In the genomic region with DNA sequence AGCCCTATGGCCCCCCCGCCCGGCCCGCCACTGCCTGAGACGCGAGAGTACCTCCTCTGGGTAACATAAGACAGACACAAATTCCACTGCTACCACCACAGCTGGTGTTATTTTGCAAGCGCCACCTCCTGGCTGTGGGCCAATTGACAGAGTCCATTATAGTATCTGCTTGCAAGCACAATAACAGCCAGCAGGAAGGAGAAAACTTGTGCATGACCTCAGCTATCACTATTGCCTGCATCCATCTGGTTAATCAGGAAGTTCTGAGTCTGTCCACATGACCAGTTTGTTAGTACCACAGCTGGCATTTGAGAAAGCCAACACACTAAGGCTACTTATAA, we compare ENCODE assay signal across 9 cellular contexts. TPM values are rescaled to one million over a fixed set of nuclear protein-coding genes. Genes with fewer than 3 reads are reported as not detected.
DNase-seq lines count a peak whose midpoint lies in the region; ATAC-seq and TF ChIP-seq lines count a peak whose summit lies in the region.
"Had no signal": no experiment of that assay in that cellular context is flagged by ENCODE, and none has a peak within 500 bp of the region (broad histone marks: within the 10 kb centered on the region; RNA-seq: fewer than 3 reads in every experiment).

No MANE protein-coding gene starts in this region.

- H3K36me3 ChIP-seq in adrenal gland (replicated peaks in 1 of 2) (no peaks in the 10 kb centered on the region), liver (ENCODE audit: control insufficient read depth in 4 of 4, insufficient read depth in 3 of 4, low read depth in 1 of 4, low read length in 3 of 4) (peaks cover 0 to 9% (median 4%) of the 10 kb centered on the region in 4 donors)
- no peaks in the 10 kb centered on the region for H3K36me3 ChIP-seq in effector memory CD4-positive, alpha-beta T cell (ENCODE audit: control insufficient read depth, insufficient read depth, low read length)

- H3K4me1 ChIP-seq in adrenal gland (replicated peaks in 1 of 2), result no peaks in the 10 kb centered on the region
- H3K4me1 ChIP-seq in liver (ENCODE audit: control insufficient read depth in 4 of 4, insufficient read depth in 4 of 4, low read length in 3 of 4), result peaks cover 0 to 12% (median 11%) of the 10 kb centered on the region in 4 donors
- no peaks in the 10 kb centered on the region for H3K4me1 ChIP-seq in effector memory CD4-positive, alpha-beta T cell (ENCODE audit: control insufficient read depth, insufficient read depth, low read length, poor library complexity, severe bottlenecking)

- intact Hi-C loops in activated CD4-positive, alpha-beta T cell treated with anti-CD3 and anti-CD28 coated beads for 36 hours (cut with DNase I, micrococcal nuclease), result no loop called here
- intact Hi-C loops in adrenal gland (cut with DNase I), result no loop called here

- CTCF ChIA-PET in activated CD4-positive, alpha-beta T cell treated with anti-CD3 and anti-CD28 coated beads for 36 hours (lab: Charles Lee), result interaction anchor here (0.6 kb wide), 3 partner anchors 96 to 858 kb away, joined by 3 read pairs; no protein-coding TSS in a partner anchor

- no peak overlapping the region for H3K27ac Mint-ChIP-seq in activated CD4-positive, alpha-beta T cell treated with anti-CD3 and anti-CD28 coated beads for 36 hours
- H3K27ac Mint-ChIP-seq: T-helper 1 cell treated with Interleukin-12 subunit alpha and Interleukin-12 subunit beta and Interleukin-4 antibody, amounts not matched to agents 30 μg/mL and 1 μg/mL, for 36 hours had no signal

- H3K36me3 Mint-ChIP-seq in activated CD4-positive, alpha-beta T cell treated with anti-CD3 and anti-CD28 coated beads for 36 hours (ENCODE audit: low read depth), result no peaks in the 10 kb centered on the region

- peaks cover 3% of the 10 kb centered on the region for H3K9me3 Mint-ChIP-seq in activated CD4-positive, alpha-beta T cell treated with anti-CD3 and anti-CD28 coated beads for 36 hours (ENCODE audit: low read depth)
- H3K9me3 Mint-ChIP-seq: T-helper 1 cell treated with Interleukin-12 subunit alpha and Interleukin-12 subunit beta and Interleukin-4 antibody, amounts not matched to agents 30 μg/mL and 1 μg/mL, for 36 hours had no signal

- 4 to 15% (median 6%) methylated on average over 5 to 6 of the region's 6 CpGs for WGBS in adrenal gland, 4 donors
- 16% methylated on average over 6 of the region's 6 CpGs for WGBS in liver

- peak; percentile 36 for ATAC-seq in activated CD4-positive, alpha-beta T cell treated with anti-CD3 and anti-CD28 coated beads for 36 hours

- no peak overlapping the region for H3K4me3 Mint-ChIP-seq in activated CD4-positive, alpha-beta T cell treated with anti-CD3 and anti-CD28 coated beads for 36 hours
- H3K4me3 Mint-ChIP-seq: T-helper 1 cell treated with Interleukin-12 subunit alpha and Interleukin-12 subunit beta and Interleukin-4 antibody, amounts not matched to agents 30 μg/mL and 1 μg/mL, for 36 hours had no signal

- H3K9me3 ChIP-seq in adrenal gland (replicated peaks in 1 of 3) (no peaks in the 10 kb centered on the region), liver (ENCODE audit: control insufficient read depth in 4 of 4, low read length in 3 of 4) (no peaks in the 10 kb centered on the region)
- H3K9me3 ChIP-seq in effector memory CD4-positive, alpha-beta T cell (ENCODE audit: control insufficient read depth, low read length), result no peaks in the 10 kb centered on the region

- no peak overlapping the region for H3K27ac ChIP-seq in adrenal gland
- no peak overlapping the region for H3K27ac ChIP-seq in liver (ENCODE audit: low read depth in 1 of 2, low read length in 2 of 2)
- H3K27ac ChIP-seq in effector memory CD4-positive, alpha-beta T cell (ENCODE audit: insufficient read depth, low read length, poor library complexity, severe bottlenecking), result no peak overlapping the region

- peak; percentile 59 for DNase-seq in activated CD4-positive, alpha-beta T cell treated with anti-CD3 and anti-CD28 coated beads for 36 hours
- no peak for DNase-seq in activated CD4-positive, alpha-beta T cell treated with anti-CD3 and anti-CD28 coated beads for 4 hours
- DNase-seq in NCI-H2196 (lab: John Stamatoyannopoulos, UW; ENCODE audit: unreplicated experiment) (peak; percentile 93), adrenal gland (peak; percentile 47 to 86 (median 76)), NCI-H187 treated with DMSO at 0.1 percent for 48 hours (lab: John Stamatoyannopoulos, UW) (no peak)
- DNase-seq in effector memory CD4-positive, alpha-beta T cell, result no peak
- no peak for DNase-seq in activated CD8-positive, alpha-beta memory T cell treated with anti-CD3 and anti-CD28 coated beads, Interleukin-2, amount 50 U/mL, for 48 hours

- peaks cover 34% of the 10 kb centered on the region for H3K27me3 Mint-ChIP-seq in activated CD4-positive, alpha-beta T cell treated with anti-CD3 and anti-CD28 coated beads for 36 hours

- no peaks in the 10 kb centered on the region for H3K4me1 Mint-ChIP-seq in activated CD4-positive, alpha-beta T cell treated with anti-CD3 and anti-CD28 coated beads for 36 hours

- H3K27me3 ChIP-seq in adrenal gland, result no peaks in the 10 kb centered on the region
- no peaks in the 10 kb centered on the region for H3K27me3 ChIP-seq in liver (ENCODE audit: control insufficient read depth in 4 of 4, insufficient read depth in 4 of 4, low read length in 3 of 4)
- H3K27me3 ChIP-seq in effector memory CD4-positive, alpha-beta T cell (replicated peaks; ENCODE audit: control insufficient read depth, insufficient read depth, low read length, poor library complexity, severe bottlenecking), result peaks cover 6% of the 10 kb centered on the region

- POLR2A ChIA-PET in activated CD4-positive, alpha-beta T cell treated with anti-CD3 and anti-CD28 coated beads for 36 hours (lab: Charles Lee), result no interaction called here

- no peak overlapping the region for H3K4me3 ChIP-seq in adrenal gland
- no peak overlapping the region for H3K4me3 ChIP-seq in liver (ENCODE audit: low read depth in 1 of 3, low read length in 3 of 3)
- no peak overlapping the region for H3K4me3 ChIP-seq in effector memory CD4-positive, alpha-beta T cell (ENCODE audit: insufficient read depth, low read depth, low read length, poor library complexity, severe bottlenecking)

- no peak for TF ChIP-seq POLR2A in adrenal gland (IDR thresholded peaks at IDR 0.05)

- no peak overlapping the region for H3K9ac ChIP-seq in liver (ENCODE audit: low read depth in 1 of 2, low read length in 2 of 2)

- TF ChIP-seq CTCF in adrenal gland (IDR thresholded peaks at IDR 0.05), result peak in 1 of 6 experiments; percentile 10
- peak; percentile 19 for TF ChIP-seq CTCF in liver (IDR thresholded peaks at IDR 0.05; ENCODE audit: low read depth, low read length, missing input control)

- TF ChIP-seq RAD21 in liver (IDR thresholded peaks at IDR 0.05), result peak in 1 of 2 donors; percentile 66

TF ChIP-seq in liver, 16 proteins besides CTCF, POLR2A, EP300 and RAD21:
- TF ChIP-seq, protein P1, sequence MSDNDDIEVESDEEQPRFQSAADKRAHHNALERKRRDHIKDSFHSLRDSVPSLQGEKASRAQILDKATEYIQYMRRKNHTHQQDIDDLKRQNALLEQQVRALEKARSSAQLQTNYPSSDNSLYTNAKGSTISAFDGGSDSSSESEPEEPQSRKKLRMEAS (IDR thresholded peaks at IDR 0.05), result no peak
- TF ChIP-seq TAF1 (conservative IDR thresholded peaks at IDR 0.05), result no peak
- TF ChIP-seq EGR1 (IDR thresholded peaks at IDR 0.05; ENCODE audit: low read depth in 2 of 2), result no peak
- TF ChIP-seq NR2F2 (IDR thresholded peaks at IDR 0.05), result peak; percentile 66

RNA-seq across cellular contexts. Expression of a gene that starts 25.3 kb away (rescaled TPM):
- total RNA-seq in activated CD4-positive, alpha-beta T cell treated with anti-CD3 and anti-CD28 coated beads for 36 hours, result not detected
- total RNA-seq in adrenal gland (not detected), liver (not detected)
- polyA plus RNA-seq in adrenal gland (not detected), liver (not detected)

RNA-seq across cellular contexts. Expression of a gene that starts 29.7 kb away (rescaled TPM):
- not detected for total RNA-seq in activated CD4-positive, alpha-beta T cell treated with anti-CD3 and anti-CD28 coated beads for 36 hours
- total RNA-seq in adrenal gland (1 to 10 TPM in 6 of 8 donors, under 1 TPM in 2; 0.66 to 8.3 (median 2.7) TPM), liver (10 to 100 TPM; 19.0 to 31.0 TPM)
- polyA plus RNA-seq in adrenal gland (10 to 100 TPM in 2 of 3 donors, under 1 TPM in 1; 0.42 to 19.7 (median 13.2) TPM), liver (10 to 100 TPM; 14.6 to 64.0 TPM)

RNA-seq across cellular contexts. Expression of a gene that starts 35.2 kb away (rescaled TPM):
- not detected for total RNA-seq in activated CD4-positive, alpha-beta T cell treated with anti-CD3 and anti-CD28 coated beads for 36 hours
- total RNA-seq in adrenal gland (not detected), liver (not detected)
- polyA plus RNA-seq in adrenal gland (not detected), liver (not detected)

Comparison
In these comparisons a context has a peak if more than half of its experiments do, and no peak if none do; other contexts are left out.
1. DNase-seq: peak in activated CD4-positive, alpha-beta T cell treated with anti-CD3 and anti-CD28 coated beads for 36 hours (single experiment), NCI-H2196 (single experiment) and adrenal gland (7 of 7); none in activated CD4-positive, alpha-beta T cell treated with anti-CD3 and anti-CD28 coated beads for 4 hours (0 of 2), effector memory CD4-positive, alpha-beta T cell (0 of 3), activated CD8-positive, alpha-beta memory T cell treated with anti-CD3 and anti-CD28 coated beads, Interleukin-2, amount 50 U/mL, for 48 hours (single experiment) and NCI-H187 treated with DMSO at 0.1 percent for 48 hours (single experiment).